Comparison of ENCODE assay signal across 8 cellular contexts in genomic region chr20:36573103-36573797, GRCh38. TPM values are rescaled to one million over a fixed set of nuclear protein-coding genes. Genes with fewer than 3 reads are reported as not detected.
DNase-seq lines count a peak whose midpoint lies in the region; ATAC-seq and TF ChIP-seq lines count a peak whose summit lies in the region.

Gene TGIF2 (plus strand): TSS chr20:36573597. CDS start chr20:36578775, 5,178 bp downstream.

- intact Hi-C loops in prostate gland (cut with DNase I): loop anchor here (5.0 to 10.0 kb wide), 2 partner anchors 34 to 292 kb away; partner anchors contain the start of gene RAB5IF

- no peaks in the 10 kb centered on the region for H3K9me3 Mint-ChIP-seq in T-cell
- H3K9me3 Mint-ChIP-seq in activated naive CD8-positive, alpha-beta T cell treated with anti-CD3 and anti-CD28 coated beads, Interleukin-2, amount 50 U/mL, for 24 hours: no peaks in the 10 kb centered on the region

- peak; percentile 70 for TF ChIP-seq POLR2A in prostate gland (IDR thresholded peaks at IDR 0.05)

- TF ChIP-seq CTCF in cardiac muscle cell (IDR thresholded peaks at IDR 0.05; ENCODE audit: low read depth, low read length) (no peak), prostate gland (IDR thresholded peaks at IDR 0.05) (no peak)

- H3K4me3 Mint-ChIP-seq in T-cell: peak within 1 kb of the TSS; percentile 85 to 89 (median 89)
- H3K4me3 Mint-ChIP-seq in activated naive CD8-positive, alpha-beta T cell treated with anti-CD3 and anti-CD28 coated beads, Interleukin-2, amount 50 U/mL, for 24 hours: peak within 1 kb of the TSS; percentile 94

- H3K4me1 ChIP-seq in cardiac muscle cell (ENCODE audit: low read depth): peaks cover 29% of the 10 kb centered on the region
- H3K4me1 ChIP-seq in prostate gland (replicated peaks): peaks cover 2% of the 10 kb centered on the region
- no peaks in the 10 kb centered on the region for H3K4me1 ChIP-seq in urinary bladder (ENCODE audit: insufficient read depth)

- H3K27me3 ChIP-seq in cardiac muscle cell: no peaks in the 10 kb centered on the region
- H3K27me3 ChIP-seq in prostate gland (replicated peaks; ENCODE audit: insufficient read depth): no peaks in the 10 kb centered on the region

- CTCF ChIA-PET in T-cell (lab: Charles Lee): interaction anchor here in 1 of 2 donors (0.5 to 1.6 kb wide), 8 partner anchors 11 to 71 kb away, joined by 3 to 9 read pairs (median 4); partner anchors contain the start of gene RAB5IF

- H3K27ac ChIP-seq in KOPT-K1 (ENCODE audit: low read depth, low read length, poor library complexity, severe bottlenecking) (peak within 1 kb of the TSS; percentile 91), cardiac muscle cell (peak within 1 kb of the TSS; percentile 96), prostate gland (peak within 1 kb of the TSS; percentile 92 to 94), urinary bladder (ENCODE audit: low read depth) (peak within 1 kb of the TSS; percentile 98)

- H3K4me1 Mint-ChIP-seq in T-cell: peaks cover 35 to 38% (median 37%) of the 10 kb centered on the region in 3 donors
- H3K4me1 Mint-ChIP-seq in activated naive CD8-positive, alpha-beta T cell treated with anti-CD3 and anti-CD28 coated beads, Interleukin-2, amount 50 U/mL, for 24 hours: peaks cover 42% of the 10 kb centered on the region

- H3K36me3 ChIP-seq in KOPT-K1 (ENCODE audit: insufficient read depth, low read length) (peaks cover 13% of the 10 kb centered on the region), cardiac muscle cell (no peaks in the 10 kb centered on the region), prostate gland (no peaks in the 10 kb centered on the region), urinary bladder (ENCODE audit: insufficient read depth) (no peaks in the 10 kb centered on the region)

- peak within 1 kb of the TSS; percentile 94 to 98 for H3K27ac Mint-ChIP-seq in T-cell
- peak within 1 kb of the TSS; percentile 97 for H3K27ac Mint-ChIP-seq in activated naive CD8-positive, alpha-beta T cell treated with anti-CD3 and anti-CD28 coated beads, Interleukin-2, amount 50 U/mL, for 24 hours

- DNase-seq in EL (peak; percentile 94), T-cell (peak; percentile 84 to 97 (median 90)), cardiac muscle cell (ENCODE audit: low read depth in 1 of 2, low spot score in 1 of 2) (peak; percentile 93 to 98), prostate gland (ENCODE audit: low spot score) (peak; percentile 81)
- peak; percentile 90 for DNase-seq in activated naive CD8-positive, alpha-beta T cell treated with anti-CD3 and anti-CD28 coated beads, Interleukin-2, amount 50 U/mL, for 24 hours

- H3K4me3 ChIP-seq in cardiac muscle cell (peak within 1 kb of the TSS; percentile 96), prostate gland (peak within 1 kb of the TSS; percentile 75 to 88), urinary bladder (ENCODE audit: low read depth, low read length) (peak within 1 kb of the TSS; percentile 83)

- POLR2A ChIA-PET in T-cell (lab: Charles Lee): interaction anchor here (0.6 to 1.1 kb wide), 11 partner anchors 15 to 605 kb away, joined by 3 to 10 read pairs (median 4); no protein-coding TSS in a partner anchor

- ATAC-seq in GM21717 (IDR thresholded peaks at IDR 0.05; ENCODE audit: unreplicated experiment): peak; percentile 58
- ATAC-seq in T-cell (replicated peaks in 1 of 4): peak; percentile 79 to 85 (median 80)
- ATAC-seq in activated naive CD8-positive, alpha-beta T cell treated with anti-CD3 and anti-CD28 coated beads, Interleukin-2, amount 50 U/mL, for 24 hours: peak; percentile 79

- no peaks in the 10 kb centered on the region for H3K27me3 Mint-ChIP-seq in T-cell
- no peaks in the 10 kb centered on the region for H3K27me3 Mint-ChIP-seq in activated naive CD8-positive, alpha-beta T cell treated with anti-CD3 and anti-CD28 coated beads, Interleukin-2, amount 50 U/mL, for 24 hours

- no peaks in the 10 kb centered on the region for H3K9me3 ChIP-seq in KOPT-K1 (ENCODE audit: insufficient read depth, low read length, poor library complexity, severe bottlenecking)
- H3K9me3 ChIP-seq in cardiac muscle cell (ENCODE audit: low read depth): no peaks in the 10 kb centered on the region
- H3K9me3 ChIP-seq in prostate gland: no peaks in the 10 kb centered on the region

- 10% methylated on average over 43 of the region's 80 CpGs for WGBS in prostate gland
- WGBS in urinary bladder: 3% methylated on average over 77 of the region's 80 CpGs

- H3K36me3 Mint-ChIP-seq in T-cell: no peaks in the 10 kb centered on the region
- H3K36me3 Mint-ChIP-seq in activated naive CD8-positive, alpha-beta T cell treated with anti-CD3 and anti-CD28 coated beads, Interleukin-2, amount 50 U/mL, for 24 hours (ENCODE audit: low read depth): peaks cover 10% of the 10 kb centered on the region

RNA-seq across cellular contexts. Expression of gene TGIF2, which starts in this region (rescaled TPM):
- total RNA-seq in T-cell (10 to 100 TPM; 31.2 to 39.7 (median 35.6) TPM), cardiac muscle cell (52.8 and 59.4 TPM in 2 replicates), prostate gland (10 to 100 TPM; 16.7 to 34.8 TPM), urinary bladder (18.6 TPM)
- polyA plus RNA-seq in cardiac muscle cell (69.5 and 90.6 TPM in 2 replicates), urinary bladder (7.3 TPM)

Comparison
In these comparisons a context has a peak if more than half of its experiments do, and no peak if none do; other contexts are left out.
1. Peak in every context shown above with its lines: DNase-seq, ATAC-seq, H3K4me3 ChIP-seq and H3K27ac ChIP-seq.